32 cellular contexts compared by ENCODE assay signal in genomic region chr3:126922466-126922865, GRCh38.
"Had no signal": no experiment of that assay in that cellular context is flagged by ENCODE, and none has a peak within 500 bp of the region (broad histone marks: within the 10 kb centered on the region; RNA-seq: fewer than 3 reads in every experiment).

No MANE protein-coding gene starts in this region.

- H3K27ac ChIP-seq: heart left ventricle, left lung, lower lobe of right lung, pancreas, suprapubic skin, thoracic aorta, tibial artery, uterus had no signal

- H3K4me2 ChIP-seq: smooth muscle cell had no signal

- DNase-seq: glutamatergic neuron; heart left ventricle; hypothalamus; immature natural killer cell; kidney; left colon; left lung; lower lobe of right lung; mammary epithelial cell; mesenchymal stem cell; naive B cell; natural killer cell; nucleus accumbens; pancreas; posterior cingulate gyrus; retina; right cardiac atrium; stimulated activated CD4-positive, alpha-beta T cell treated with anti-CD3 and anti-CD28 coated beads, Interleukin-1b, Interleukin-23, amount 100 ng/mL, for 48 hours; stimulated activated CD4-positive, alpha-beta T cell treated with anti-CD3 and anti-CD28 coated beads, Interleukin-2, amount 100 ng/mL, for 48 hours; stimulated activated CD4-positive, alpha-beta T cell treated with anti-CD3 and anti-CD28 coated beads, Interleukin-4, amount 100 ng/mL, for 4 hours; stimulated activated CD8-positive, alpha-beta memory T cell treated with anti-CD3 and anti-CD28 coated beads, Interleukin-4, amount 100 ng/mL, for 48 hours; stimulated activated naive CD8-positive, alpha-beta T cell treated with anti-CD3 and anti-CD28 coated beads, Interleukin-15, Interleukin-2, amounts not matched to agents 100 U/mL and 50 U/mL, for 24 hours; tibial artery; uterus had no signal

- H3K9me3 ChIP-seq: left lung, lower lobe of right lung, pancreas, suprapubic skin, thoracic aorta, tibial artery, uterus had no signal

- H3K27ac Mint-ChIP-seq: immature natural killer cell; mesothelial cell of epicardium; naive B cell; natural killer cell; stimulated activated memory B cell treated with anti-CD40 and anti-IgM and Interleukin-4, amounts not matched to agents 10 μg/mL and 1 μg/mL and 100 μg/mL, for 72 hours; type B pancreatic cell had no signal

- H3K4me3 ChIP-seq: heart left ventricle, left lung, lower lobe of right lung, pancreas, smooth muscle cell, suprapubic skin, thoracic aorta, tibial artery, uterus had no signal

- ATAC-seq: heart left ventricle; left colon; left lung; lower lobe of right lung; natural killer cell; right cardiac atrium; sciatic nerve; stimulated activated memory B cell treated with anti-CD40 and anti-IgM and Interleukin-4, amounts not matched to agents 10 μg/mL and 1 μg/mL and 100 μg/mL, for 72 hours; stimulated activated naive CD8-positive, alpha-beta T cell treated with anti-CD3 and anti-CD28 coated beads, Interleukin-15, Interleukin-2, amounts not matched to agents 100 U/mL and 50 U/mL, for 24 hours had no signal

- H3K9me3 Mint-ChIP-seq: natural killer cell, type B pancreatic cell had no signal

- FAIRE-seq: islet of Langerhans, kidney, pancreas had no signal

- H3K36me3 ChIP-seq: heart left ventricle, left lung, lower lobe of right lung, pancreas, suprapubic skin, thoracic aorta, tibial artery, uterus had no signal

- H3K36me3 Mint-ChIP-seq: type B pancreatic cell had no signal

- H3K27me3 ChIP-seq: pancreas, suprapubic skin, tibial artery, uterus had no signal

- H3K4me3 Mint-ChIP-seq: mesothelial cell of epicardium; naive B cell; natural killer cell; stimulated activated memory B cell treated with anti-CD40 and anti-IgM and Interleukin-4, amounts not matched to agents 10 μg/mL and 1 μg/mL and 100 μg/mL, for 72 hours; type B pancreatic cell had no signal

- H3K4me1 Mint-ChIP-seq: mesothelial cell of epicardium; stimulated activated memory B cell treated with anti-CD40 and anti-IgM and Interleukin-4, amounts not matched to agents 10 μg/mL and 1 μg/mL and 100 μg/mL, for 72 hours had no signal
